Comparison of ENCODE assay signal across 8 cellular contexts in genomic region chr19:50347089-50347581, GRCh38. TPM values are rescaled to one million over a fixed set of nuclear protein-coding genes. Genes with fewer than 3 reads are reported as not detected.
A peak's percentile ranks its signal among the peaks of the same experiment; 100 is the strongest.
DNase-seq lines count a peak whose midpoint lies in the region; ATAC-seq, FAIRE-seq and TF ChIP-seq lines count a peak whose summit lies in the region.
"Not testable (repeated sequence)": the region's sequence is repeated elsewhere in the genome, so short reads cannot be mapped to it uniquely, and the experiment has no call there.

No MANE protein-coding gene starts in this region.

- H3K9me3 ChIP-seq in GM12878 (replicated peaks; ENCODE audit: control insufficient read depth, insufficient read depth, low read length); thyroid gland: not testable (repeated sequence)

- peak; percentile 7 for FAIRE-seq in GM12878 (lab: Jason Lieb, UNC)

- not testable (repeated sequence) for H3K4me3 ChIP-seq in GM12864 (ENCODE audit: low read depth, low read length); GM12878; thyroid gland (replicated peaks in 1 of 3)

- H3K27ac ChIP-seq in GM12878 (ENCODE audit: control insufficient read depth, insufficient read depth), result peak overlapping the region; percentile 84
- H3K27ac ChIP-seq in thyroid gland, result peak overlapping the region; percentile 87 to 94 (median 94)

- not testable (repeated sequence) for H3K36me3 ChIP-seq in GM12878 (ENCODE audit: control insufficient read depth in 2 of 2, insufficient read depth in 2 of 2, low read length in 1 of 2); thyroid gland

- CTCF ChIA-PET in activated CD8-positive, alpha-beta memory T cell treated with anti-CD3 and anti-CD28 coated beads, Interleukin-2, amount 10 ng/mL, durations not matched to agents 7 days and 5 days (lab: Charles Lee), result interaction anchor here (1.0 to 3.7 kb wide), 3 partner anchors 10 to 575 kb away, joined by 3 to 22 read pairs (median 3); partner anchors contain the start of gene KCNC3
- CTCF ChIA-PET in GM12878 (lab: Yijun Ruan, JAX), result interaction anchor here (1.0 to 3.0 kb wide), 8 partner anchors 10 to 113 kb away, joined by 3 to 15 read pairs (median 4); partner anchors contain the start of gene NAPSA

- not testable (repeated sequence) for H3K27me3 ChIP-seq in GM12878 (replicated peaks in 1 of 2; ENCODE audit: control insufficient read depth in 2 of 2, insufficient read depth in 2 of 2, low read length in 1 of 2); thyroid gland

- 0% methylated on average over 8 of the region's 8 CpGs for WGBS in GM12878 (ENCODE audit: insufficient coverage, insufficient replicate concordance, low lambda C conversion rate, missing lambda C conversion rate)
- 48 to 57% methylated on average over 8 of the region's 8 CpGs for WGBS in thyroid gland, 2 donors

- POLR2A ChIA-PET in GM12878 (lab: Charles Lee), result interaction anchor here (0.5 to 2.0 kb wide), 6 partner anchors 10 to 31 kb away, joined by 4 to 12 read pairs (median 4); no protein-coding TSS in a partner anchor

- in situ Hi-C loops in GM12878 (cut with MboI), result loop anchor here (25.0 kb wide), 1 partner anchor 1015 kb away; the partner anchor contains the start of genes CLDND2, ETFB and NKG7

- H3K4me1 ChIP-seq in GM12878 (ENCODE audit: control insufficient read depth, insufficient read depth, low read length) (peaks cover 45% of the 10 kb centered on the region), thyroid gland (peaks cover 39 to 49% of the 10 kb centered on the region in 2 donors)

- peaks cover 27% of the 10 kb centered on the region for H3K4me1 Mint-ChIP-seq in activated CD8-positive, alpha-beta memory T cell treated with anti-CD3 and anti-CD28 coated beads, Interleukin-2, amount 10 ng/mL, durations not matched to agents 7 days and 5 days
- H3K4me1 Mint-ChIP-seq in nephron, result peaks cover 28% of the 10 kb centered on the region

- not testable (repeated sequence) for TF ChIP-seq POLR2A in GM12878 (IDR thresholded peaks at IDR 0.05; ENCODE audit: low read depth, low read length); thyroid gland (IDR thresholded peaks at IDR 0.05)

- TF ChIP-seq CTCF in GM12864 (IDR thresholded peaks at IDR 0.05; ENCODE audit: low read depth, low read length, missing control alignments); GM12878 (IDR thresholded peaks at IDR 0.05 in 2 of 3, conservative IDR thresholded peaks at IDR 0.05 in 1 of 3; ENCODE audit: control insufficient read depth in 2 of 3, extremely low read depth in 1 of 3, insufficient read depth in 1 of 3, low read depth in 3 of 3, low read length in 3 of 3); nephron (IDR thresholded peaks at IDR 0.05; ENCODE audit: unreplicated experiment in 3 of 3); thyroid gland (IDR thresholded peaks at IDR 0.05): not testable (repeated sequence)

- not testable (repeated sequence) for H3K9ac ChIP-seq in GM12878 (ENCODE audit: control insufficient read depth, insufficient read depth, low read length)

- H3K27ac Mint-ChIP-seq in activated CD8-positive, alpha-beta memory T cell treated with anti-CD3 and anti-CD28 coated beads, Interleukin-2, amount 10 ng/mL, durations not matched to agents 7 days and 5 days, result peak overlapping the region; percentile 81
- H3K27ac Mint-ChIP-seq in nephron, result peak overlapping the region; percentile 96 to 98 (median 98)

- not testable (repeated sequence) for TF ChIP-seq RAD21 in GM12878 (IDR thresholded peaks at IDR 0.05; ENCODE audit: insufficient read depth, low read depth, low read length)

- peak; percentile 87 for DNase-seq in GM12864 (ENCODE audit: low read depth)
- peak; percentile 44 for DNase-seq in SIG-M5 treated with dmso at 0.1 percent for 504 hours (lab: John Stamatoyannopoulos, UW; ENCODE audit: unreplicated experiment)
- DNase-seq in activated CD8-positive, alpha-beta memory T cell treated with anti-CD3 and anti-CD28 coated beads, Interleukin-2, amount 10 ng/mL, durations not matched to agents 7 days and 5 days; thyroid gland: not testable (repeated sequence)
- DNase-seq in GM12878 (ENCODE audit: low read depth, low spot score), result peak; percentile 77

- H4K20me1 ChIP-seq in GM12878 (ENCODE audit: control insufficient read depth, insufficient read depth), result not testable (repeated sequence)

- not testable (repeated sequence) for H3K9me3 Mint-ChIP-seq in activated CD8-positive, alpha-beta memory T cell treated with anti-CD3 and anti-CD28 coated beads, Interleukin-2, amount 10 ng/mL, durations not matched to agents 7 days and 5 days (ENCODE audit: low read depth)
- peaks cover 16% of the 10 kb centered on the region for H3K9me3 Mint-ChIP-seq in nephron

- not testable (repeated sequence) for BruUV-seq in GM12878 (replicated peaks; lab: Mats Ljungman, UMichigan)

- H3K4me3 Mint-ChIP-seq in activated CD8-positive, alpha-beta memory T cell treated with anti-CD3 and anti-CD28 coated beads, Interleukin-2, amount 10 ng/mL, durations not matched to agents 7 days and 5 days, result peak overlapping the region; percentile 64
- H3K4me3 Mint-ChIP-seq in nephron, result peak overlapping the region in 2 of 3 experiments; percentile 13 to 24

- TF ChIP-seq EP300 in GM12878 (IDR thresholded peaks at IDR 0.05; ENCODE audit: borderline replicate concordance in 1 of 2, control insufficient read depth in 1 of 2, low read depth in 2 of 2, low read length in 2 of 2), result peak; percentile 34 to 82; a peak in 2 of 4 replicates

- not testable (repeated sequence) for H3K27me3 Mint-ChIP-seq in activated CD8-positive, alpha-beta memory T cell treated with anti-CD3 and anti-CD28 coated beads, Interleukin-2, amount 10 ng/mL, durations not matched to agents 7 days and 5 days; nephron (ENCODE audit: low read depth)

- SMC1A ChIA-PET in GM12878 (lab: Charles Lee; ENCODE audit: uncharacterized antibody, unreplicated experiment), result interaction anchor here (0.9 to 6.9 kb wide), 9 partner anchors 8 to 113 kb away, joined by 3 to 49 read pairs (median 5); partner anchors contain the start of gene KCNC3

- H3K4me2 ChIP-seq in GM12878 (ENCODE audit: control insufficient read depth, insufficient read depth), result peak overlapping the region; percentile 79

- intact Hi-C loops in GM12878 (cut with micrococcal nuclease; ENCODE audit: unreplicated experiment), result loop anchor here (5.0 kb wide), 1 partner anchor 85 kb away; the partner anchor contains the start of gene MYBPC2
- intact Hi-C loops in thyroid gland (cut with DNase I), result not testable (repeated sequence)

- RAD21 ChIA-PET in GM12878 (lab: Charles Lee; ENCODE audit: unreplicated experiment), result interaction anchor here (1.0 to 2.7 kb wide), 12 partner anchors 11 to 113 kb away, joined by 3 to 18 read pairs (median 4); partner anchors contain the start of genes KCNC3 and NAPSA

- H2AFZ ChIP-seq in GM12878 (ENCODE audit: control insufficient read depth, low read depth, low read length), result not testable (repeated sequence)

- peaks cover 17% of the 10 kb centered on the region for H3K79me2 ChIP-seq in GM12878 (ENCODE audit: control insufficient read depth, insufficient read depth, low read length)

- H3K36me3 Mint-ChIP-seq in activated CD8-positive, alpha-beta memory T cell treated with anti-CD3 and anti-CD28 coated beads, Interleukin-2, amount 10 ng/mL, durations not matched to agents 7 days and 5 days, result peaks cover 21% of the 10 kb centered on the region
- H3K36me3 Mint-ChIP-seq in nephron (ENCODE audit: low read depth), result peaks cover 33% of the 10 kb centered on the region

- ATAC-seq in GM19467 (IDR thresholded peaks at IDR 0.05; ENCODE audit: unreplicated experiment) (peak; percentile 52), HG03565 (IDR thresholded peaks at IDR 0.05; ENCODE audit: unreplicated experiment) (peak; percentile 47), GM12878 (peak; percentile 53)
- peak; percentile 68 for ATAC-seq in activated CD8-positive, alpha-beta memory T cell treated with anti-CD3 and anti-CD28 coated beads, Interleukin-2, amount 10 ng/mL, durations not matched to agents 7 days and 5 days

RNA-seq across cellular contexts. Expression of gene KCNC3, which starts 18.0 kb away (rescaled TPM):
- total RNA-seq in activated CD8-positive, alpha-beta memory T cell treated with anti-CD3 and anti-CD28 coated beads, Interleukin-2, amount 10 ng/mL, durations not matched to agents 7 days and 5 days, result 1 to 10 TPM; 1.3 to 2.3 TPM
- 1.6 and 1.9 TPM in 2 replicates for total RNA-seq in GM12878 (2013; cell fraction: nucleolus; rRNA removed)
- 0.16 and 0.45 TPM in 2 replicates for total RNA-seq in GM12878 (2014; rRNA removed)
- total RNA-seq in GM12878 (2014; rRNA removed; fragmentation: Illumina TruSeq; extraction: Trizol), result 0.27 and 0.32 TPM in 2 replicates
- total RNA-seq in GM12878 (2021), result 2.4 and 3.8 TPM in 2 replicates
- polyA plus RNA-seq in GM12878 (2011; ENCODE audit: low read depth), result 1.4 TPM
- polyA plus RNA-seq in GM12878 (2011; rRNA removed), result 0.24 and 0.43 TPM in 2 replicates
- 0.63 and 0.75 TPM in 2 replicates for polyA plus RNA-seq in GM12878 (2011; cell fraction: cytosol; rRNA removed)
- 4.0 and 5.1 TPM in 2 replicates for polyA plus RNA-seq in GM12878 (2011; cell fraction: nucleus; rRNA removed)
- polyA plus RNA-seq in GM12878 (2012), result 2.9 and 5.5 TPM in 2 replicates
- 1.1 and 1.5 TPM in 2 replicates for polyA plus RNA-seq in GM12878 (2014; fragmentation: Illumina TruSeq; extraction: Trizol)
- polyA plus RNA-seq in GM12878 (2014; fragmentation: Nextera tagmentation; extraction: Ambion mirVana), result not detected
- 1.9 and 2.5 TPM in 2 replicates for polyA plus RNA-seq in GM12878 (2014; rRNA removed)
- under 1 TPM; 0.08 to 0.10 TPM for polyA plus RNA-seq in GM12878 (2016; fragmentation: Nextera tagmentation; extraction: Ambion mirVana)
- 0.73 and 0.77 TPM in 2 replicates for polyA minus RNA-seq in GM12878 (2011; rRNA and poly(A)+ RNA removed)
- 0.62 TPM in 1 of 2 replicates, not detected in the other for polyA minus RNA-seq in GM12878 (2011; cell fraction: cytosol; rRNA and poly(A)+ RNA removed)
- polyA minus RNA-seq in GM12878 (2011; cell fraction: nucleus; rRNA and poly(A)+ RNA removed), result 1.1 and 1.9 TPM in 2 replicates
- 10 to 100 TPM in 3 of 4 donors, 1 to 10 TPM in 1; 5.9 to 32.8 (median 17.2) TPM for total RNA-seq in thyroid gland

RNA-seq across cellular contexts. Expression of gene NAPSA, which starts 18.3 kb away (rescaled TPM):
- total RNA-seq in activated CD8-positive, alpha-beta memory T cell treated with anti-CD3 and anti-CD28 coated beads, Interleukin-2, amount 10 ng/mL, durations not matched to agents 7 days and 5 days, result 1 to 10 TPM; 5.3 to 8.8 TPM
- total RNA-seq in GM12878 (2013; cell fraction: nucleolus; rRNA removed), result 19.2 and 19.9 TPM in 2 replicates
- 20.1 and 20.6 TPM in 2 replicates for total RNA-seq in GM12878 (2014; rRNA removed)
- total RNA-seq in GM12878 (2014; rRNA removed; fragmentation: Illumina TruSeq; extraction: Trizol), result 12.3 and 14.5 TPM in 2 replicates
- total RNA-seq in GM12878 (2021), result 18.2 and 19.2 TPM in 2 replicates
- polyA plus RNA-seq in GM12878 (2011; ENCODE audit: low read depth), result 30.5 TPM
- 30.8 and 45.4 TPM in 2 replicates for polyA plus RNA-seq in GM12878 (2011; rRNA removed)
- 65.3 and 79.7 TPM in 2 replicates for polyA plus RNA-seq in GM12878 (2011; cell fraction: cytosol; rRNA removed)
- 86.1 and 106 TPM in 2 replicates for polyA plus RNA-seq in GM12878 (2011; cell fraction: nucleus; rRNA removed)
- 15.8 and 49.6 TPM in 2 replicates for polyA plus RNA-seq in GM12878 (2012)
- 13.8 and 15.3 TPM in 2 replicates for polyA plus RNA-seq in GM12878 (2014; fragmentation: Illumina TruSeq; extraction: Trizol)
- 10 to 100 TPM in 1 of 2 experiments, 1 to 10 TPM in 1; 6.7 to 15.2 TPM for polyA plus RNA-seq in GM12878 (2014; fragmentation: Nextera tagmentation; extraction: Ambion mirVana)
- polyA plus RNA-seq in GM12878 (2014; rRNA removed), result 21.6 and 22.4 TPM in 2 replicates
- 10 to 100 TPM; 17.0 to 17.2 TPM for polyA plus RNA-seq in GM12878 (2016; fragmentation: Nextera tagmentation; extraction: Ambion mirVana)
- polyA minus RNA-seq in GM12878 (2011; rRNA and poly(A)+ RNA removed), result 20.5 and 43.9 TPM in 2 replicates
- polyA minus RNA-seq in GM12878 (2011; cell fraction: cytosol; rRNA and poly(A)+ RNA removed), result 10.6 and 14.8 TPM in 2 replicates
- 11.8 and 16.9 TPM in 2 replicates for polyA minus RNA-seq in GM12878 (2011; cell fraction: nucleus; rRNA and poly(A)+ RNA removed)
- total RNA-seq in thyroid gland, result 1 to 10 TPM in 2 of 4 donors, under 1 TPM in 2; 0.46 to 3.4 (median 1.5) TPM

RNA-seq across cellular contexts. Expression of gene NR1H2, which starts 29.1 kb away (rescaled TPM):
- 10 to 100 TPM; 62.2 to 69.8 TPM for total RNA-seq in activated CD8-positive, alpha-beta memory T cell treated with anti-CD3 and anti-CD28 coated beads, Interleukin-2, amount 10 ng/mL, durations not matched to agents 7 days and 5 days
- total RNA-seq in GM12878 (2013; cell fraction: nucleolus; rRNA removed), result 40.9 and 43.5 TPM in 2 replicates
- total RNA-seq in GM12878 (2014; rRNA removed) (44.8 and 45.2 TPM in 2 replicates), GM12878 (2014; rRNA removed; fragmentation: Illumina TruSeq; extraction: Trizol) (15.6 and 17.2 TPM in 2 replicates), GM12878 (2021) (43.3 and 44.5 TPM in 2 replicates), thyroid gland (100 to 1,000 TPM in 2 of 4 donors, 10 to 100 TPM in 2; 76.4 to 114 (median 100) TPM)
- 12.3 TPM for polyA plus RNA-seq in GM12878 (2011; ENCODE audit: low read depth)
- polyA plus RNA-seq in GM12878 (2011; rRNA removed) (12.3 and 26.9 TPM in 2 replicates), GM12878 (2014; fragmentation: Illumina TruSeq; extraction: Trizol) (1.8 and 16.2 TPM in 2 replicates), GM12878 (2014; fragmentation: Nextera tagmentation; extraction: Ambion mirVana) (1 to 10 TPM in 1 of 2 experiments, under 1 TPM in 1; 0.05 to 1.3 TPM), GM12878 (2014; rRNA removed) (52.4 and 53.3 TPM in 2 replicates), GM12878 (2016; fragmentation: Nextera tagmentation; extraction: Ambion mirVana) (10 to 100 TPM; 45.7 to 54.2 TPM)
- polyA plus RNA-seq in GM12878 (2011; cell fraction: cytosol; rRNA removed), result 35.8 and 59.6 TPM in 2 replicates
- 90.2 and 96.1 TPM in 2 replicates for polyA plus RNA-seq in GM12878 (2011; cell fraction: nucleus; rRNA removed)
- 46.7 and 49.3 TPM in 2 replicates for polyA plus RNA-seq in GM12878 (2012)
- 19.2 and 26.2 TPM in 2 replicates for polyA minus RNA-seq in GM12878 (2011; rRNA and poly(A)+ RNA removed)
- polyA minus RNA-seq in GM12878 (2011; cell fraction: cytosol; rRNA and poly(A)+ RNA removed), result 13.5 and 15.4 TPM in 2 replicates
- polyA minus RNA-seq in GM12878 (2011; cell fraction: nucleus; rRNA and poly(A)+ RNA removed), result 17.4 and 27.1 TPM in 2 replicates

RNA-seq across cellular contexts. Expression of gene POLD1, which starts 37.0 kb away (rescaled TPM):
- 100 to 1,000 TPM; 158 to 215 TPM for total RNA-seq in activated CD8-positive, alpha-beta memory T cell treated with anti-CD3 and anti-CD28 coated beads, Interleukin-2, amount 10 ng/mL, durations not matched to agents 7 days and 5 days
- 45.1 and 55.2 TPM in 2 replicates for total RNA-seq in GM12878 (2013; cell fraction: nucleolus; rRNA removed)
- total RNA-seq in GM12878 (2014; rRNA removed), result 121 and 141 TPM in 2 replicates
- 28.6 and 31.8 TPM in 2 replicates for total RNA-seq in GM12878 (2014; rRNA removed; fragmentation: Illumina TruSeq; extraction: Trizol)
- total RNA-seq in GM12878 (2021), result 146 and 165 TPM in 2 replicates
- polyA plus RNA-seq in GM12878 (2011; ENCODE audit: low read depth), result 15.5 TPM
- polyA plus RNA-seq in GM12878 (2011; rRNA removed), result 10.4 and 25.7 TPM in 2 replicates
- 47.4 and 83.0 TPM in 2 replicates for polyA plus RNA-seq in GM12878 (2011; cell fraction: cytosol; rRNA removed)
- 231 and 322 TPM in 2 replicates for polyA plus RNA-seq in GM12878 (2011; cell fraction: nucleus; rRNA removed)
- 51.0 and 61.8 TPM in 2 replicates for polyA plus RNA-seq in GM12878 (2012)
- polyA plus RNA-seq in GM12878 (2014; fragmentation: Illumina TruSeq; extraction: Trizol), result 1.9 and 18.1 TPM in 2 replicates
- polyA plus RNA-seq in GM12878 (2014; fragmentation: Nextera tagmentation; extraction: Ambion mirVana), result 1 to 10 TPM in 1 of 2 experiments, under 1 TPM in 1; 0.76 to 6.5 TPM
- 95.1 and 110 TPM in 2 replicates for polyA plus RNA-seq in GM12878 (2014; rRNA removed)
- polyA plus RNA-seq in GM12878 (2016; fragmentation: Nextera tagmentation; extraction: Ambion mirVana), result 100 to 1,000 TPM; 111 to 118 TPM
- 34.5 and 105 TPM in 2 replicates for polyA minus RNA-seq in GM12878 (2011; rRNA and poly(A)+ RNA removed)
- 65.4 and 72.3 TPM in 2 replicates for polyA minus RNA-seq in GM12878 (2011; cell fraction: cytosol; rRNA and poly(A)+ RNA removed)
- 50.1 and 97.2 TPM in 2 replicates for polyA minus RNA-seq in GM12878 (2011; cell fraction: nucleus; rRNA and poly(A)+ RNA removed)
- 10 to 100 TPM; 12.9 to 27.5 (median 19.0) TPM for total RNA-seq in thyroid gland
